ENCODE assay signal across 8 cellular contexts in genomic region chr2:101387151-101387807, GRCh38. TPM values are rescaled to one million over a fixed set of nuclear protein-coding genes. Genes with fewer than 3 reads are reported as not detected.
DNase-seq lines count a peak whose midpoint lies in the region; ATAC-seq and TF ChIP-seq lines count a peak whose summit lies in the region.

TSS of gene CREG2 (minus strand) at chr2:101387503. CDS start at chr2:101387457, 46 bp downstream.

- no peaks in the 10 kb centered on the region for H3K36me3 Mint-ChIP-seq in natural killer cell treated with Interleukin-12 subunit alpha and Interleukin-12 subunit beta and Interleukin-15 and Interleukin-18, amount 100 ng/mL, for 72 hours
- no peaks in the 10 kb centered on the region for H3K36me3 Mint-ChIP-seq in stimulated activated naive CD8-positive, alpha-beta T cell treated with anti-CD3 and anti-CD28 coated beads, Interleukin-15, Interleukin-2, amounts not matched to agents 100 ng/mL and 50 ng/mL, for 24 hours (ENCODE audit: low read depth)

- no peak within 1 kb of the TSS for H3K27ac Mint-ChIP-seq in natural killer cell treated with Interleukin-12 subunit alpha and Interleukin-12 subunit beta and Interleukin-15 and Interleukin-18, amount 100 ng/mL, for 72 hours
- H3K27ac Mint-ChIP-seq in stimulated activated naive CD8-positive, alpha-beta T cell treated with anti-CD3 and anti-CD28 coated beads, Interleukin-15, Interleukin-2, amounts not matched to agents 100 ng/mL and 50 ng/mL, for 24 hours = no peak within 1 kb of the TSS

- H3K4me3 ChIP-seq in fibroblast of the aortic adventitia (ENCODE audit: low read depth, low read length) = peak within 1 kb of the TSS; percentile 68

- H3K27me3 Mint-ChIP-seq in natural killer cell treated with Interleukin-12 subunit alpha and Interleukin-12 subunit beta and Interleukin-15 and Interleukin-18, amount 100 ng/mL, for 72 hours = peaks cover 44 to 47% of the 10 kb centered on the region in 2 donors
- peaks cover 61% of the 10 kb centered on the region for H3K27me3 Mint-ChIP-seq in stimulated activated naive CD8-positive, alpha-beta T cell treated with anti-CD3 and anti-CD28 coated beads, Interleukin-15, Interleukin-2, amounts not matched to agents 100 ng/mL and 50 ng/mL, for 24 hours

- DNase-seq in NCI-H524 (lab: John Stamatoyannopoulos, UW) (peak; percentile 63 to 75), NCI-H524 treated with DMSO at 0.1 percent for 48 hours (lab: John Stamatoyannopoulos, UW) (no peak), OCI-M1 (lab: John Stamatoyannopoulos, UW) (peak; percentile 2), fibroblast of the aortic adventitia (ENCODE audit: low read depth) (peak; percentile 43)
- DNase-seq in activated T-helper 9 cell treated with anti-CD3 and anti-CD28 coated beads, Interleukin-2, amount 50 U/mL, for 16 hours (ENCODE audit: low read depth) = peak; percentile 32
- DNase-seq in natural killer cell treated with Interleukin-12 subunit alpha and Interleukin-12 subunit beta and Interleukin-15 and Interleukin-18, amount 100 ng/mL, for 72 hours (ENCODE audit: low spot score) = no peak

- peak within 1 kb of the TSS; percentile 75 for H3K4me3 Mint-ChIP-seq in natural killer cell treated with Interleukin-12 subunit alpha and Interleukin-12 subunit beta and Interleukin-15 and Interleukin-18, amount 100 ng/mL, for 72 hours
- H3K4me3 Mint-ChIP-seq in stimulated activated naive CD8-positive, alpha-beta T cell treated with anti-CD3 and anti-CD28 coated beads, Interleukin-15, Interleukin-2, amounts not matched to agents 100 ng/mL and 50 ng/mL, for 24 hours = peak within 1 kb of the TSS; percentile 72

- peak; percentile 74 to 85 for ATAC-seq in natural killer cell treated with Interleukin-12 subunit alpha and Interleukin-12 subunit beta and Interleukin-15 and Interleukin-18, amount 100 ng/mL, for 72 hours
- ATAC-seq in HG03196 (IDR thresholded peaks at IDR 0.05; ENCODE audit: unreplicated experiment) = no peak

- peaks cover 4% of the 10 kb centered on the region in 2 donors for H3K4me1 Mint-ChIP-seq in natural killer cell treated with Interleukin-12 subunit alpha and Interleukin-12 subunit beta and Interleukin-15 and Interleukin-18, amount 100 ng/mL, for 72 hours (ENCODE audit: low read depth in 2 of 2)
- H3K4me1 Mint-ChIP-seq in stimulated activated naive CD8-positive, alpha-beta T cell treated with anti-CD3 and anti-CD28 coated beads, Interleukin-15, Interleukin-2, amounts not matched to agents 100 ng/mL and 50 ng/mL, for 24 hours (ENCODE audit: low read depth) = peaks cover 4% of the 10 kb centered on the region

- peak; percentile 50 for TF ChIP-seq CTCF in fibroblast of the aortic adventitia (IDR thresholded peaks at IDR 0.05; ENCODE audit: insufficient read depth, low read length)

- no peaks in the 10 kb centered on the region for H3K9me3 Mint-ChIP-seq in natural killer cell treated with Interleukin-12 subunit alpha and Interleukin-12 subunit beta and Interleukin-15 and Interleukin-18, amount 100 ng/mL, for 72 hours
- no peaks in the 10 kb centered on the region for H3K9me3 Mint-ChIP-seq in stimulated activated naive CD8-positive, alpha-beta T cell treated with anti-CD3 and anti-CD28 coated beads, Interleukin-15, Interleukin-2, amounts not matched to agents 100 ng/mL and 50 ng/mL, for 24 hours

RNA-seq across cellular contexts. Expression of gene CREG2, which starts in this region (rescaled TPM):
- 0.25 and 1.5 TPM in 2 replicates for total RNA-seq in fibroblast of the aortic adventitia (ENCODE audit: low replicate concordance)
- total RNA-seq in natural killer cell treated with Interleukin-12 subunit alpha and Interleukin-12 subunit beta and Interleukin-15 and Interleukin-18, amount 100 ng/mL, for 72 hours = not detected

Comparison
In these comparisons a context has a peak if more than half of its experiments do, and no peak if none do; other contexts are left out.
1. DNase-seq: peak in NCI-H524 (2 of 2), OCI-M1 (single experiment), activated T-helper 9 cell treated with anti-CD3 and anti-CD28 coated beads, Interleukin-2, amount 50 U/mL, for 16 hours (single experiment) and fibroblast of the aortic adventitia (single experiment); none in NCI-H524 treated with DMSO at 0.1 percent for 48 hours (single experiment) and natural killer cell treated with Interleukin-12 subunit alpha and Interleukin-12 subunit beta and Interleukin-15 and Interleukin-18, amount 100 ng/mL, for 72 hours (single experiment).
2. Peak in ATAC-seq in natural killer cell treated with Interleukin-12 subunit alpha and Interleukin-12 subunit beta and Interleukin-15 and Interleukin-18, amount 100 ng/mL, for 72 hours; RNA of the gene not detected or under 1 TPM.